In the genomic region with DNA sequence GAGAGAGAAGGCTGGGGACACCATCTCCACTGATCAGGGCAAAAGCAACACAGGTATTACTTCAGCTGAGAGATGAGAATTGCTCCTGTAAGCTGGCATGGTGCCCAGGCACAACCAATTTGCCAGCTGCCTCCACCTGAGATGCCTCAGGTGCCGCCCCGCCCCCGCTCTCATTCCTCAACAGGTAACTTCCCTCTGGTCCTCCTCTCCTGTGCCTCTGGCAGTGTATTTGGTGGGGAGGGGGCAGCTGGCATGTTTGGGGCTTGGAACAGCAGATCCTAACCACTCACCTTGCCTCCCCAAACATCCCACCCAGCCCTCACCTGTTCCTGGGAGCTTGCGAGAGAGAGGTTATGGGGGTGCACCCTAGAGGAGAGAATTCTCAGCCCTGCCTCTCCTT, we compare ENCODE assay signal across 1 cellular context.
TF ChIP-seq lines count a peak whose summit lies in the region.

No MANE protein-coding gene starts in this region.

TF ChIP-seq in WTC11, 78 proteins besides CTCF, POLR2A, EP300 and RAD21 (continued from another document):
- TF ChIP-seq ZNF396 (CRISPR knock-in tag; IDR thresholded peaks at IDR 0.05; ENCODE audit: borderline replicate concordance) (no peak), ZNF416 (CRISPR knock-in tag; IDR thresholded peaks at IDR 0.05) (no peak), SP1 (CRISPR knock-in tag; conservative IDR thresholded peaks at IDR 0.05) (no peak), HMGA2 (CRISPR knock-in tag; IDR thresholded peaks at IDR 0.05) (no peak), CREB1 (CRISPR knock-in tag; IDR thresholded peaks at IDR 0.05) (no peak), ATF1 (CRISPR knock-in tag; IDR thresholded peaks at IDR 0.05) (no peak), FOXP1 (CRISPR knock-in tag; IDR thresholded peaks at IDR 0.05; ENCODE audit: borderline replicate concordance) (no peak), ZNF317 (CRISPR knock-in tag; IDR thresholded peaks at IDR 0.05; ENCODE audit: borderline replicate concordance, low read depth) (no peak), SMAD4 (CRISPR knock-in tag; IDR thresholded peaks at IDR 0.05) (no peak)
- TF ChIP-seq, protein P1, sequence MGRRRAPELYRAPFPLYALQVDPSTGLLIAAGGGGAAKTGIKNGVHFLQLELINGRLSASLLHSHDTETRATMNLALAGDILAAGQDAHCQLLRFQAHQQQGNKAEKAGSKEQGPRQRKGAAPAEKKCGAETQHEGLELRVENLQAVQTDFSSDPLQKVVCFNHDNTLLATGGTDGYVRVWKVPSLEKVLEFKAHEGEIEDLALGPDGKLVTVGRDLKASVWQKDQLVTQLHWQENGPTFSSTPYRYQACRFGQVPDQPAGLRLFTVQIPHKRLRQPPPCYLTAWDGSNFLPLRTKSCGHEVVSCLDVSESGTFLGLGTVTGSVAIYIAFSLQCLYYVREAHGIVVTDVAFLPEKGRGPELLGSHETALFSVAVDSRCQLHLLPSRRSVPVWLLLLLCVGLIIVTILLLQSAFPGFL (CRISPR knock-in tag; IDR thresholded peaks at IDR 0.05; ENCODE audit: borderline replicate concordance) = no peak
- TF ChIP-seq, protein P2, sequence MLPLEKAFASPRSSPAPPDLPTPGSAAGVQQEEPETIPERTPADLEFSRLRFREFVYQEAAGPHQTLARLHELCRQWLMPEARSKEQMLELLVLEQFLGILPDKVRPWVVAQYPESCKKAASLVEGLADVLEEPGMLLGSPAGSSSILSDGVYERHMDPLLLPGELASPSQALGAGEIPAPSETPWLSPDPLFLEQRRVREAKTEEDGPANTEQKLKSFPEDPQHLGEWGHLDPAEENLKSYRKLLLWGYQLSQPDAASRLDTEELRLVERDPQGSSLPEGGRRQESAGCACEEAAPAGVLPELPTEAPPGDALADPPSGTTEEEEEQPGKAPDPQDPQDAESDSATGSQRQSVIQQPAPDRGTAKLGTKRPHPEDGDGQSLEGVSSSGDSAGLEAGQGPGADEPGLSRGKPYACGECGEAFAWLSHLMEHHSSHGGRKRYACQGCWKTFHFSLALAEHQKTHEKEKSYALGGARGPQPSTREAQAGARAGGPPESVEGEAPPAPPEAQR (CRISPR knock-in tag; IDR thresholded peaks at IDR 0.05) = no peak
- TF ChIP-seq, protein P3, sequence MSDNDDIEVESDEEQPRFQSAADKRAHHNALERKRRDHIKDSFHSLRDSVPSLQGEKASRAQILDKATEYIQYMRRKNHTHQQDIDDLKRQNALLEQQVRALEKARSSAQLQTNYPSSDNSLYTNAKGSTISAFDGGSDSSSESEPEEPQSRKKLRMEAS (CRISPR knock-in tag; IDR thresholded peaks at IDR 0.05) = no peak
